Comparison of ENCODE assay signal across 8 cellular contexts in genomic region chr11:64810271-64810890, GRCh38. TPM values are rescaled to one million over a fixed set of nuclear protein-coding genes. Genes with fewer than 3 reads are reported as not detected.
DNase-seq lines count a peak whose midpoint lies in the region; ATAC-seq, FAIRE-seq and TF ChIP-seq lines count a peak whose summit lies in the region.

Gene MEN1, minus strand, starts transcription at chr11:64810551. Its CDS starts 442 bp downstream, at chr11:64810109.

- H3K4me3 Mint-ChIP-seq in activated T-cell treated with anti-CD3 and anti-CD28 coated beads, Interleukin-2, amount 50 U/mL, for 72 hours: peak within 1 kb of the TSS; percentile 98

- H3K27ac ChIP-seq in KOPT-K1 (ENCODE audit: low read depth, low read length, poor library complexity, severe bottlenecking) (peak within 1 kb of the TSS; percentile 73), esophagus muscularis mucosa (replicated peaks in 1 of 4) (peak within 1 kb of the TSS; percentile 69 to 86 (median 80)), muscle layer of duodenum (ENCODE audit: low read length) (peak within 1 kb of the TSS; percentile 16)

- peak within 1 kb of the TSS; percentile 62 to 95 (median 86) for H3K4me3 ChIP-seq in esophagus muscularis mucosa
- peak within 1 kb of the TSS; percentile 64 to 90 for H3K4me3 ChIP-seq in muscle layer of duodenum (ENCODE audit: low read depth in 1 of 2, low read length in 2 of 2)

- peak; percentile 42 for ATAC-seq in GM21717 (IDR thresholded peaks at IDR 0.05; ENCODE audit: unreplicated experiment)
- ATAC-seq in activated T-cell treated with anti-CD3 and anti-CD28 coated beads, Interleukin-2, amount 50 U/mL, for 72 hours (replicated peaks in 1 of 2): peak; percentile 94

- intact Hi-C loops in esophagus muscularis mucosa (cut with DNase I): no loop called here

- TF ChIP-seq CTCF in D721Med (IDR thresholded peaks at IDR 0.05; ENCODE audit: insufficient read depth, missing control alignments): no peak
- peak in 1 of 3 experiments; percentile 42 for TF ChIP-seq CTCF in esophagus muscularis mucosa (IDR thresholded peaks at IDR 0.05)

- H3K27ac Mint-ChIP-seq in activated T-cell treated with anti-CD3 and anti-CD28 coated beads, Interleukin-2, amount 50 U/mL, for 72 hours: peak within 1 kb of the TSS; percentile 89

- no peaks in the 10 kb centered on the region for H3K9me3 Mint-ChIP-seq in activated T-cell treated with anti-CD3 and anti-CD28 coated beads, Interleukin-2, amount 50 U/mL, for 72 hours

- peak; percentile 54 for TF ChIP-seq POLR2A in esophagus muscularis mucosa (IDR thresholded peaks at IDR 0.05; ENCODE audit: low read depth)

- DNase-seq in D721Med (ENCODE audit: insufficient read length, low spot score): peak; percentile 98
- DNase-seq in RKO (ENCODE audit: low spot score): peak; percentile 96
- DNase-seq in activated T-cell treated with anti-CD3 and anti-CD28 coated beads, Interleukin-2, amount 50 U/mL, for 72 hours: peak; percentile 79 to 82
- peak; percentile 98 for DNase-seq in esophagus muscularis mucosa (ENCODE audit: extremely low spot score)
- DNase-seq in stimulated activated CD8-positive, alpha-beta memory T cell treated with anti-CD3 and anti-CD28 coated beads, Interleukin-7, amount 100 ng/mL, for 24 hours (ENCODE audit: low read depth): peak; percentile 66

- H3K9me3 ChIP-seq in KOPT-K1 (ENCODE audit: insufficient read depth, low read length, poor library complexity, severe bottlenecking) (no peaks in the 10 kb centered on the region), esophagus muscularis mucosa (no peaks in the 10 kb centered on the region), muscle layer of duodenum (ENCODE audit: control insufficient read depth in 1 of 2, low read length in 2 of 2) (no peaks in the 10 kb centered on the region)

- H3K27me3 ChIP-seq in esophagus muscularis mucosa: no peaks in the 10 kb centered on the region
- H3K27me3 ChIP-seq in muscle layer of duodenum (ENCODE audit: low read depth, low read length): no peaks in the 10 kb centered on the region

- no peak for TF ChIP-seq EP300 in esophagus muscularis mucosa (IDR thresholded peaks at IDR 0.05)

- H3K36me3 ChIP-seq in KOPT-K1 (ENCODE audit: insufficient read depth, low read length) (peaks cover 28% of the 10 kb centered on the region; the same call in 1 of the 2 replicates), esophagus muscularis mucosa (peaks cover 3 to 25% (median 24%) of the 10 kb centered on the region in 4 donors), muscle layer of duodenum (ENCODE audit: control insufficient read depth in 1 of 2, insufficient read depth in 2 of 2, low read length in 2 of 2) (peaks cover 1 to 16% of the 10 kb centered on the region in 2 donors)

- no peak for FAIRE-seq in D721Med (lab: Jason Lieb, UNC)

- 0% methylated on average over 17 of the region's 46 CpGs for WGBS in esophagus muscularis mucosa

- H3K4me1 ChIP-seq in esophagus muscularis mucosa (peaks cover 13 to 32% (median 19%) of the 10 kb centered on the region in 4 donors), muscle layer of duodenum (ENCODE audit: control insufficient read depth in 1 of 2, insufficient read depth in 2 of 2, low read length in 2 of 2) (peaks cover 5 to 19% of the 10 kb centered on the region in 2 donors)

- H3K4me1 Mint-ChIP-seq in activated T-cell treated with anti-CD3 and anti-CD28 coated beads, Interleukin-2, amount 50 U/mL, for 72 hours (ENCODE audit: low read depth): peaks cover 17% of the 10 kb centered on the region

- H3K36me3 Mint-ChIP-seq in activated T-cell treated with anti-CD3 and anti-CD28 coated beads, Interleukin-2, amount 50 U/mL, for 72 hours (ENCODE audit: insufficient read depth in 2 of 2): peaks cover 0 to 6% of the 10 kb centered on the region in 2 donors

- no peaks in the 10 kb centered on the region for H3K27me3 Mint-ChIP-seq in activated T-cell treated with anti-CD3 and anti-CD28 coated beads, Interleukin-2, amount 50 U/mL, for 72 hours (ENCODE audit: low read depth)

RNA-seq across cellular contexts. Expression of gene MEN1, which starts in this region (rescaled TPM):
- 10 to 100 TPM; 33.8 to 36.3 TPM for total RNA-seq in activated T-cell treated with anti-CD3 and anti-CD28 coated beads, Interleukin-2, amount 50 U/mL, for 72 hours
- 10 to 100 TPM; 10.4 to 18.7 (median 11.5) TPM for total RNA-seq in esophagus muscularis mucosa

Comparison
In these comparisons a context has a peak if more than half of its experiments do, and no peak if none do; other contexts are left out.
1. Peak in every context shown above with its lines: DNase-seq, ATAC-seq, H3K4me3 ChIP-seq and H3K27ac ChIP-seq.
2. H3K27ac ChIP-seq: peak in every context shown above with its lines; median percentile 80 in esophagus muscularis mucosa; 73 in KOPT-K1; 16 in muscle layer of duodenum.